In genomic region chr15:92889390-92890113, GRCh38 we compare ENCODE assay signal across 12 cellular contexts. TPM values are rescaled to one million over a fixed set of nuclear protein-coding genes. Genes with fewer than 3 reads are reported as not detected.
A peak's percentile ranks its signal among the peaks of the same experiment; 100 is the strongest.
DNase-seq lines count a peak whose midpoint lies in the region; ATAC-seq and TF ChIP-seq lines count a peak whose summit lies in the region.
"Had no signal": no experiment of that assay in that cellular context is flagged by ENCODE, and none has a peak within 500 bp of the region (broad histone marks: within the 10 kb centered on the region; RNA-seq: fewer than 3 reads in every experiment).

No MANE protein-coding gene starts in this region.

- H3K27me3 Mint-ChIP-seq in activated naive CD8-positive, alpha-beta T cell treated with anti-CD3 and anti-CD28 coated beads, Interleukin-2, amount 10 ng/mL, durations not matched to agents 7 days and 5 days: no peaks in the 10 kb centered on the region
- H3K27me3 Mint-ChIP-seq in naive B cell: no peaks in the 10 kb centered on the region

- POLR2A ChIA-PET in activated naive CD8-positive, alpha-beta T cell treated with anti-CD3 and anti-CD28 coated beads, Interleukin-2, amount 10 ng/mL, durations not matched to agents 7 days and 5 days (lab: Charles Lee): interaction anchor here (0.6 to 19.0 kb wide), 7 partner anchors 8 to 80 kb away, joined by 3 to 711 read pairs (median 5); partner anchors contain the start of gene CHD2

- no peaks in the 10 kb centered on the region for H3K9me3 Mint-ChIP-seq in activated naive CD8-positive, alpha-beta T cell treated with anti-CD3 and anti-CD28 coated beads, Interleukin-2, amount 10 ng/mL, durations not matched to agents 7 days and 5 days
- no peaks in the 10 kb centered on the region for H3K9me3 Mint-ChIP-seq in naive B cell

- no peaks in the 10 kb centered on the region for H3K27me3 ChIP-seq in left ventricle myocardium inferior (ENCODE audit: low read depth)
- no peaks in the 10 kb centered on the region for H3K27me3 ChIP-seq in right cardiac atrium (ENCODE audit: control insufficient read depth, insufficient read depth)
- no peaks in the 10 kb centered on the region for H3K27me3 ChIP-seq in upper lobe of left lung

- no peak for TF ChIP-seq POLR2A in upper lobe of left lung (IDR thresholded peaks at IDR 0.05)

- TF ChIP-seq EP300 in upper lobe of left lung (IDR thresholded peaks at IDR 0.05): no peak

- peaks cover 96% of the 10 kb centered on the region for H3K4me1 ChIP-seq in left ventricle myocardium inferior
- peaks cover 4% of the 10 kb centered on the region for H3K4me1 ChIP-seq in right cardiac atrium (ENCODE audit: control insufficient read depth, insufficient read depth, low read length)
- H3K4me1 ChIP-seq in upper lobe of left lung: peaks cover 40 to 79% (median 63%) of the 10 kb centered on the region in 4 donors

- H3K27ac ChIP-seq in left ventricle myocardium inferior (replicated peaks) (peak overlapping the region; percentile 99), right cardiac atrium (ENCODE audit: low read length) (no peak overlapping the region), upper lobe of left lung (peak overlapping the region; percentile 23 to 100 (median 85))

- DNase-seq in left ventricle myocardium inferior: no peak
- DNase-seq in right cardiac atrium: no peak
- no peak for DNase-seq in activated naive CD8-positive, alpha-beta T cell treated with anti-CD3 and anti-CD28 coated beads, Interleukin-2, amount 10 ng/mL, durations not matched to agents 7 days and 5 days
- DNase-seq in naive B cell: no peak
- no peak for DNase-seq in upper lobe of left lung
- DNase-seq in NCI-H82 (lab: John Stamatoyannopoulos, UW): no peak
- DNase-seq in NCI-H774 (lab: John Stamatoyannopoulos, UW): no peak
- no peak for DNase-seq in NCI-H187 treated with DMSO at 0.1 percent for 48 hours (lab: John Stamatoyannopoulos, UW)
- DNase-seq: activated CD8-positive, alpha-beta memory T cell treated with anti-CD3 and anti-CD28 coated beads, Interleukin-2, amount 50 U/mL, for 48 hours; mesenchymal stem cell; NCI-H69; SW 1271 had no signal

- TF ChIP-seq CTCF in left ventricle myocardium inferior (IDR thresholded peaks at IDR 0.05; ENCODE audit: borderline replicate concordance) (no peak), upper lobe of left lung (IDR thresholded peaks at IDR 0.05) (no peak)

- intact Hi-C loops in left ventricle myocardium inferior (cut with micrococcal nuclease): no loop called here
- intact Hi-C loops in right cardiac atrium (cut with DNase I): loop anchor here in 1 of 4 donors (5.0 kb wide), 1 partner anchor 77 kb away; no protein-coding TSS in a partner anchor

- H3K36me3 ChIP-seq in left ventricle myocardium inferior (peaks cover 79% of the 10 kb centered on the region), upper lobe of left lung (peaks cover 25 to 89% (median 35%) of the 10 kb centered on the region in 4 donors)

- ATAC-seq in right cardiac atrium (no peak), naive B cell (ENCODE audit: low read depth in 2 of 2) (no peak), upper lobe of left lung (ENCODE audit: low FRiP score in 2 of 2) (no peak)
- no peak for ATAC-seq in activated naive CD8-positive, alpha-beta T cell treated with anti-CD3 and anti-CD28 coated beads, Interleukin-2, amount 10 ng/mL, durations not matched to agents 7 days and 5 days (ENCODE audit: low read depth)

- H3K9me3 ChIP-seq in left ventricle myocardium inferior (replicated peaks) (no peaks in the 10 kb centered on the region), right cardiac atrium (ENCODE audit: control insufficient read depth, low read length) (no peaks in the 10 kb centered on the region), upper lobe of left lung (no peaks in the 10 kb centered on the region)

- peaks cover 69% of the 10 kb centered on the region for H3K36me3 Mint-ChIP-seq in activated naive CD8-positive, alpha-beta T cell treated with anti-CD3 and anti-CD28 coated beads, Interleukin-2, amount 10 ng/mL, durations not matched to agents 7 days and 5 days
- peaks cover 12 to 45% of the 10 kb centered on the region in 2 donors for H3K36me3 Mint-ChIP-seq in naive B cell

- 79% methylated on average over 5 of the region's 5 CpGs for WGBS in right cardiac atrium
- WGBS in upper lobe of left lung, 2 donors: 68 to 81% methylated on average over 5 of the region's 5 CpGs

- H3K4me3 ChIP-seq in left ventricle myocardium inferior (no peak overlapping the region), right cardiac atrium (ENCODE audit: low read length) (no peak overlapping the region), upper lobe of left lung (peak overlapping the region in 1 of 4 donors; percentile 7)

- peak overlapping the region; percentile 79 for H3K27ac Mint-ChIP-seq in activated naive CD8-positive, alpha-beta T cell treated with anti-CD3 and anti-CD28 coated beads, Interleukin-2, amount 10 ng/mL, durations not matched to agents 7 days and 5 days
- peak overlapping the region in 4 of 6 donors; percentile 31 to 84 (median 56) for H3K27ac Mint-ChIP-seq in naive B cell

- peak overlapping the region; percentile 74 for H3K4me3 Mint-ChIP-seq in activated naive CD8-positive, alpha-beta T cell treated with anti-CD3 and anti-CD28 coated beads, Interleukin-2, amount 10 ng/mL, durations not matched to agents 7 days and 5 days
- H3K4me3 Mint-ChIP-seq in naive B cell: peak overlapping the region in 3 of 8 donors; percentile 3 to 37 (median 20)

- peaks cover 65% of the 10 kb centered on the region for H3K4me1 Mint-ChIP-seq in activated naive CD8-positive, alpha-beta T cell treated with anti-CD3 and anti-CD28 coated beads, Interleukin-2, amount 10 ng/mL, durations not matched to agents 7 days and 5 days
- H3K4me1 Mint-ChIP-seq in naive B cell: peaks cover 35 to 57% (median 40%) of the 10 kb centered on the region in 3 donors

RNA-seq across cellular contexts. Expression of gene CHD2, which starts 10.6 kb away (rescaled TPM):
- total RNA-seq in left ventricle myocardium inferior (41.3 TPM), right cardiac atrium (10 to 100 TPM; 62.7 to 83.6 (median 65.1) TPM), upper lobe of left lung (100 to 1,000 TPM; 102 to 500 (median 155) TPM)
- polyA plus RNA-seq in right cardiac atrium (28.4 TPM), naive B cell (ENCODE audit: low read depth in 6 of 6) (100 to 1,000 TPM in 1 of 6 donors, 10 to 100 TPM in 5; 41.6 to 134 (median 85.2) TPM)
- total RNA-seq in activated naive CD8-positive, alpha-beta T cell treated with anti-CD3 and anti-CD28 coated beads, Interleukin-2, amount 10 ng/mL, durations not matched to agents 7 days and 5 days: 100 to 1,000 TPM; 218 to 236 TPM
